Comparison of ENCODE assay signal across 22 cellular contexts in genomic region chr18:459801-460200, GRCh38. TPM values are rescaled to one million over a fixed set of nuclear protein-coding genes. Genes with fewer than 3 reads are reported as not detected.
"Had no signal": no experiment of that assay in that cellular context is flagged by ENCODE, and none has a peak within 500 bp of the region (broad histone marks: within the 10 kb centered on the region; RNA-seq: fewer than 3 reads in every experiment).

No MANE protein-coding gene starts in this region.

- H3K36me3 Mint-ChIP-seq: natural killer cell; stimulated activated memory B cell treated with anti-CD40 and anti-IgM and Interleukin-4, amounts not matched to agents 10 μg/mL and 1 μg/mL and 100 μg/mL, for 72 hours had no signal

- H3K9me3 Mint-ChIP-seq: natural killer cell had no signal

- H3K36me3 ChIP-seq: right lobe of liver, spleen, tibial artery, upper lobe of left lung had no signal

- H3K27me3 ChIP-seq: hepatocyte, right lobe of liver, tibial artery, upper lobe of left lung had no signal

- H3K4me1 Mint-ChIP-seq: stimulated activated memory B cell treated with anti-CD40 and anti-IgM and Interleukin-4, amounts not matched to agents 10 μg/mL and 1 μg/mL and 100 μg/mL, for 72 hours had no signal

- H3K9me3 ChIP-seq: mucosa of descending colon, psoas muscle, right lobe of liver, tibial artery, upper lobe of left lung had no signal

- H3K4me1 ChIP-seq: right lobe of liver had no signal

- H3K4me3 ChIP-seq: dorsolateral prefrontal cortex, hepatocyte, mucosa of descending colon, psoas muscle, right lobe of liver, spleen, tibial artery, upper lobe of left lung had no signal

- H3K27ac Mint-ChIP-seq: natural killer cell; stimulated activated memory B cell treated with anti-CD40 and anti-IgM and Interleukin-4, amounts not matched to agents 10 μg/mL and 1 μg/mL and 100 μg/mL, for 72 hours; stimulated activated naive CD8-positive, alpha-beta T cell treated with anti-CD3 and anti-CD28 coated beads, Interleukin-15, Interleukin-2, amounts not matched to agents 100 ng/mL and 50 ng/mL, for 24 hours had no signal

- H3K27ac ChIP-seq: hepatocyte, psoas muscle, right lobe of liver, spleen, tibial artery, upper lobe of left lung had no signal

- H3K4me3 Mint-ChIP-seq: natural killer cell; stimulated activated memory B cell treated with anti-CD40 and anti-IgM and Interleukin-4, amounts not matched to agents 10 μg/mL and 1 μg/mL and 100 μg/mL, for 72 hours; stimulated activated naive CD8-positive, alpha-beta T cell treated with anti-CD3 and anti-CD28 coated beads, Interleukin-15, Interleukin-2, amounts not matched to agents 100 ng/mL and 50 ng/mL, for 24 hours had no signal

- DNase-seq: central memory CD4-positive, alpha-beta T cell; cortex of kidney; dorsolateral prefrontal cortex; effector CD8-positive, alpha-beta T cell; foreskin melanocyte; head of caudate nucleus; left colon; mucosa of descending colon; natural killer cell; occipital lobe; psoas muscle; retina; right lobe of liver; spleen; stimulated activated CD4-positive, alpha-beta T cell treated with anti-CD3 and anti-CD28 coated beads, Interleukin-15, amount 100 ng/mL, for 24 hours; stimulated activated CD4-positive, alpha-beta T cell treated with anti-CD3 and anti-CD28 coated beads, Interleukin-1b, Interleukin-23, amount 100 ng/mL, for 48 hours; stimulated activated CD4-positive, alpha-beta T cell treated with anti-CD3 and anti-CD28 coated beads, Interleukin-4, amount 100 ng/mL, for 24 hours; tibial artery; upper lobe of left lung had no signal

RNA-seq across cellular contexts. Expression of gene COLEC12, which starts 40.7 kb away (rescaled TPM):
- total RNA-seq: natural killer cell had no signal
